Comparison of ENCODE assay signal across 13 cellular contexts in the genomic region with DNA sequence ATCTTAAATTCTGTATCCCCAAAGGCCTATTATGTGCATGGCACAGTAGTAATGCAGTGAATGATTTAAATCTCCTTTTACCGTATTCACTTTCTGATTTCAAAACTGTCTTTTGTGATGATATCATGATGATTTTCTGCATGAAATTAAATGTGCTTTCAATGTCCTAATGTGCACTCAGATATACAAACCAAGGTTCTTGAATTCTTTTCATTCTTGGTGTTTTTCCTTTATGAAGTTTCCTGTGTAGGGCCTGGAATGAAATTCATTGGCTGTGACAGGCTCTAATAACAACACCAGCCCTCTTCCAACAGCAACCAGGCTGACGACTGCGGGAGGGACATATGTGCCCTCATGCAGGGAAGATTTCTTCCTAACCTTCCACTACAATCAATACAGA.
DNase-seq lines count a peak whose midpoint lies in the region; ATAC-seq, FAIRE-seq and TF ChIP-seq lines count a peak whose summit lies in the region.
"Had no signal": no experiment of that assay in that cellular context is flagged by ENCODE, and none has a peak within 500 bp of the region (broad histone marks: within the 10 kb centered on the region; RNA-seq: fewer than 3 reads in every experiment).

No MANE protein-coding gene starts in this region.

- CTCF ChIA-PET in H1 (lab: Charles Lee; ENCODE audit: partially characterized antibody), result no interaction called here

- no peak for ATAC-seq in GM19351 (IDR thresholded peaks at IDR 0.05; ENCODE audit: unreplicated experiment)
- ATAC-seq in heart right ventricle, result no peak
- ATAC-seq: activated naive CD8-positive, alpha-beta T cell treated with anti-CD3 and anti-CD28 coated beads, Interleukin-2, amount 50 U/mL, for 24 hours; effector memory CD8-positive, alpha-beta T cell had no signal

- no peak overlapping the region for H2BK15ac ChIP-seq in H1 (ENCODE audit: low read length)

- 0 out of 2 replicates have a peak overlapping the region, but pooled peaks have one; percentile 11 for H2AFZ ChIP-seq in H1 (ENCODE audit: low read length)

- in situ Hi-C loops in ACHN (cut with HindIII; ENCODE audit: low pct_ligation_motif_present, low pct_unique_long_range_greater_than_20kb, low sequenced_read_pairs), result no loop called here

- H3K27ac Mint-ChIP-seq in nephron, result peak overlapping the region in 2 of 3 experiments; percentile 22 to 61
- no peak overlapping the region for H3K27ac Mint-ChIP-seq in type B pancreatic cell
- H3K27ac Mint-ChIP-seq: activated naive CD8-positive, alpha-beta T cell treated with anti-CD3 and anti-CD28 coated beads, Interleukin-2, amount 50 U/mL, for 24 hours; effector memory CD8-positive, alpha-beta T cell had no signal

- H3K27me3 ChIP-seq in H1 (replicated peaks in 1 of 4; ENCODE audit: control insufficient read depth in 3 of 4, extremely low read depth in 1 of 4, insufficient read depth in 3 of 4, low read length in 3 of 4) (no peaks in the 10 kb centered on the region), heart right ventricle (no peaks in the 10 kb centered on the region)
- H3K27me3 ChIP-seq: spleen had no signal

- TF ChIP-seq POLR2A in H1 (IDR thresholded peaks at IDR 0.05; ENCODE audit: control extremely low read depth in 1 of 2, low read depth in 2 of 2, low read length in 2 of 2), result no peak

- no peak overlapping the region for H3K14ac ChIP-seq in H1 (ENCODE audit: insufficient read length)

- WGBS in H1 (ENCODE audit: extremely low coverage in 1 of 2, insufficient coverage in 1 of 2, insufficient read length in 1 of 2, insufficient replicate concordance in 2 of 2, low coverage in 1 of 2, low lambda C conversion rate in 2 of 2, missing lambda C conversion rate in 1 of 2), 2 experiments, result 47% methylated on average over 3 of the region's 3 CpGs; no CpG with 5 or more reads in 1 of the 2 experiments
- WGBS in heart right ventricle, 2 donors, result 18 to 27% methylated on average over 3 of the region's 3 CpGs

- H2AK5ac ChIP-seq in H1 (ENCODE audit: low read depth, low read length), result no peak overlapping the region

- H2BK20ac ChIP-seq in H1 (ENCODE audit: low read length), result no peak overlapping the region

- no peaks in the 10 kb centered on the region for H3K36me3 Mint-ChIP-seq in nephron (ENCODE audit: low read depth)
- no peaks in the 10 kb centered on the region for H3K36me3 Mint-ChIP-seq in type B pancreatic cell

- H3K9me3 Mint-ChIP-seq in nephron, result peaks cover 4% of the 10 kb centered on the region
- H3K9me3 Mint-ChIP-seq in type B pancreatic cell, result peaks cover 5% of the 10 kb centered on the region

- H3K4me1 Mint-ChIP-seq in nephron (peaks cover 8% of the 10 kb centered on the region), type B pancreatic cell (ENCODE audit: unreplicated experiment) (peaks cover 11% of the 10 kb centered on the region)
- H3K4me1 Mint-ChIP-seq: activated naive CD8-positive, alpha-beta T cell treated with anti-CD3 and anti-CD28 coated beads, Interleukin-2, amount 50 U/mL, for 24 hours had no signal

- no peak for TF ChIP-seq RAD21 in H1 (IDR thresholded peaks at IDR 0.05 in 1 of 2, conservative IDR thresholded peaks at IDR 0.05 in 1 of 2; ENCODE audit: low read depth in 2 of 2, low read length in 2 of 2)

- TF ChIP-seq CTCF in H1 (IDR thresholded peaks at IDR 0.05; ENCODE audit: control extremely low read depth in 1 of 3, insufficient read depth in 1 of 3, low read depth in 1 of 3, low read length in 3 of 3) (no peak), nephron (IDR thresholded peaks at IDR 0.05; ENCODE audit: unreplicated experiment in 3 of 3) (no peak), type B pancreatic cell (conservative IDR thresholded peaks at IDR 0.05) (no peak), heart right ventricle (IDR thresholded peaks at IDR 0.05) (no peak)

- no peak overlapping the region for H3K4ac ChIP-seq in H1 (replicated peaks; ENCODE audit: insufficient read length, low read depth, low read length)

- H3K9me3 ChIP-seq in H1 (ENCODE audit: insufficient read depth in 2 of 2, low read depth in 1 of 2, low read length in 1 of 2) (no peaks in the 10 kb centered on the region), heart right ventricle (no peaks in the 10 kb centered on the region)

- no peaks in the 10 kb centered on the region for H4K20me1 ChIP-seq in H1 (replicated peaks in 1 of 2; ENCODE audit: control insufficient read depth in 1 of 2, insufficient read depth in 2 of 2, low read length in 2 of 2)

- FAIRE-seq in H1 (lab: Jason Lieb, UNC), result no peak

- H3K27me3 Mint-ChIP-seq in nephron (ENCODE audit: low read depth), result no peaks in the 10 kb centered on the region
- no peaks in the 10 kb centered on the region for H3K27me3 Mint-ChIP-seq in type B pancreatic cell
- H3K27me3 Mint-ChIP-seq: activated naive CD8-positive, alpha-beta T cell treated with anti-CD3 and anti-CD28 coated beads, Interleukin-2, amount 50 U/mL, for 24 hours; effector memory CD8-positive, alpha-beta T cell had no signal

- H3K27ac ChIP-seq in H1 (ENCODE audit: low read depth, low read length) (no peak overlapping the region), heart right ventricle (peak overlapping the region in 1 of 10 donors; percentile 28)
- H3K27ac ChIP-seq: spleen had no signal

- no peak overlapping the region for H4K8ac ChIP-seq in H1 (ENCODE audit: extremely low read depth, insufficient read depth, low read length)

- no peak overlapping the region for H3K9ac ChIP-seq in H1 (replicated peaks in 1 of 4; ENCODE audit: extremely low read depth in 1 of 4, low read depth in 3 of 4, low read length in 3 of 4)

- H3K23me2 ChIP-seq in H1 (ENCODE audit: low read depth, low read length), result no peaks in the 10 kb centered on the region

- DNase-seq in ACHN, result peak; percentile 44
- peak; percentile 82 for DNase-seq in M059J (ENCODE audit: low read depth)
- DNase-seq in H1 (ENCODE audit: low read depth in 1 of 2, low spot score in 2 of 2), result no peak
- no peak for DNase-seq in type B pancreatic cell (ENCODE audit: extremely low spot score, unreplicated experiment)
- no peak for DNase-seq in heart right ventricle
- DNase-seq in retina, result no peak
- DNase-seq: activated CD8-positive, alpha-beta memory T cell treated with anti-CD3 and anti-CD28 coated beads, Interleukin-2, amount 50 U/mL, for 4 hours; activated naive CD8-positive, alpha-beta T cell treated with anti-CD3 and anti-CD28 coated beads, Interleukin-2, amount 50 U/mL, for 24 hours; effector memory CD8-positive, alpha-beta T cell; NCI-H2171 treated with DMSO at 0.1 percent for 48 hours; spleen had no signal

- H3K79me1 ChIP-seq in H1 (ENCODE audit: low read depth, low read length), result no peaks in the 10 kb centered on the region

- H3K4me3 ChIP-seq in H1 (ENCODE audit: extremely low read depth in 1 of 4, insufficient read depth in 2 of 4, low read depth in 3 of 4, low read length in 4 of 4), result no peak overlapping the region
- no peak overlapping the region for H3K4me3 ChIP-seq in heart right ventricle
- H3K4me3 ChIP-seq: spleen had no signal

- H2BK5ac ChIP-seq in H1 (ENCODE audit: low read depth, low read length), result no peak overlapping the region

- TF ChIP-seq EP300 in H1 (IDR thresholded peaks at IDR 0.05; ENCODE audit: borderline replicate concordance in 1 of 2, low read depth in 2 of 2, low read length in 2 of 2), result no peak

- no peak overlapping the region for H3K4me2 ChIP-seq in H1 (ENCODE audit: insufficient read depth in 1 of 2, low read depth in 2 of 2, low read length in 2 of 2)

- H2BK120ac ChIP-seq in H1 (replicated peaks; ENCODE audit: low read depth, low read length), result no peak overlapping the region

- H3K79me2 ChIP-seq in H1 (ENCODE audit: control insufficient read depth in 1 of 2, insufficient read depth in 2 of 2, low read length in 2 of 2), result no peaks in the 10 kb centered on the region

- H3K4me1 ChIP-seq in H1 (replicated peaks in 1 of 4; ENCODE audit: control insufficient read depth in 3 of 4, insufficient read depth in 4 of 4, low read length in 3 of 4), result peaks cover 0 to 3% (median 0%) of the 10 kb centered on the region in 4 experiments; a peak in 1 of 7 replicates
- H3K4me1 ChIP-seq in heart right ventricle, result no peaks in the 10 kb centered on the region
- H3K4me1 ChIP-seq: spleen had no signal

- H3K23ac ChIP-seq in H1 (ENCODE audit: insufficient read length), result no peak overlapping the region

- H3K18ac ChIP-seq in H1 (ENCODE audit: extremely low read depth, low read length), result no peak overlapping the region

- H2BK12ac ChIP-seq in H1 (ENCODE audit: low read depth, low read length), result no peak overlapping the region

- no peak overlapping the region for H4K5ac ChIP-seq in H1 (ENCODE audit: insufficient read length, low read depth, low read length)

- H3K4me3 Mint-ChIP-seq in nephron (no peak overlapping the region), type B pancreatic cell (no peak overlapping the region)
- H3K4me3 Mint-ChIP-seq: activated naive CD8-positive, alpha-beta T cell treated with anti-CD3 and anti-CD28 coated beads, Interleukin-2, amount 50 U/mL, for 24 hours; effector memory CD8-positive, alpha-beta T cell had no signal

- no peak overlapping the region for H4K91ac ChIP-seq in H1 (replicated peaks; ENCODE audit: insufficient read length, low read length)

- POLR2A ChIA-PET in H1 (lab: Charles Lee; ENCODE audit: partially characterized antibody), result no interaction called here

- H3K36me3 ChIP-seq in H1 (ENCODE audit: control insufficient read depth in 2 of 4, insufficient read depth in 4 of 4, low read length in 3 of 4) (no peaks in the 10 kb centered on the region), heart right ventricle (no peaks in the 10 kb centered on the region)
- H3K36me3 ChIP-seq: spleen had no signal

- intact Hi-C loops in heart right ventricle (cut with DNase I), result no loop called here

- no peak overlapping the region for H3K56ac ChIP-seq in H1 (replicated peaks; ENCODE audit: insufficient read length, low read depth, low read length)

TF ChIP-seq in H1, 55 proteins besides CTCF, POLR2A, EP300 and RAD21 (continues in another document):
- TF ChIP-seq CEBPB (IDR thresholded peaks at IDR 0.05; ENCODE audit: low read depth, low read length) (no peak), SP4 (IDR thresholded peaks at IDR 0.05; ENCODE audit: low read length) (no peak), SUZ12 (IDR thresholded peaks at IDR 0.05; ENCODE audit: low read length) (no peak), GTF2F1 (IDR thresholded peaks at IDR 0.05; ENCODE audit: borderline replicate concordance, low read depth, low read length) (no peak), TBP (IDR thresholded peaks at IDR 0.05; ENCODE audit: low read depth, low read length) (no peak), CBX5 (IDR thresholded peaks at IDR 0.05; ENCODE audit: low read depth, low read length) (no peak)

Comparison
In these comparisons a context has a peak if more than half of its experiments do, and no peak if none do; other contexts are left out.
1. DNase-seq: peak in ACHN (single experiment) and M059J (single experiment); none in H1 (0 of 2), type B pancreatic cell (single experiment), heart right ventricle (0 of 2) and retina (single experiment).